In the genomic region with DNA sequence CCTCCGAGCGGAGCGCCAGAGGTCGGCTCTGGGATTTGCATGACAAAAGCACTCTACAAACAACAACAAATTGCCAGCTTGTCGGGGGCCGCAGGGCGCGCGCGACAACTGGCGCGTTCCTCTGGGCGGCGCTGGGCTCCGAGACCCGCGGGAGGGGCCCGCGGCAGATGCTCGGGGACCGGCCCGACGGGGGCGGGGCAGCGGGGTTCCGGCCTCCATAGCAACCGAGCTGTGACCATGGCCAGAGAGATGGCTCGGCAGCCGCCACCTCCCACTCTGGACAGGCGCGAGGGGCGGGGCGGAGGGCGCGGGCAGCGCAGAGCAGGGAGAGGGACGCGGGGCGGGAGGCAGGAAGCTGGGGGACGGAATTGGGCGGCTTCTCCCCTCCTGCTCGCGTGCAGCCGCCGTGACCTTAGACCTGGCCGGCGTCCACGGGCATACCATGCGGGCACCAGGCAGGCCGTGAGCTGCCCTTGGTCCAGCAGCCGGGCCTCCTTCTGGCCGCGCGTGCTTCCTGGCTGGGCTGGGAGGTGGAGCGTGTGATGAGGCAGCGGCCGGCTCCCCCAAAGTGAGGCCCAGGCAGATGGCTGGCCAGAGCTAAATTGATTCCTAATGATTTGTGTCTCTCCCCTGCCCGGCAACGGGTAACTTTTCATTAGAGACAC, we compare ENCODE assay signal across 8 cellular contexts.
A peak's percentile ranks its signal among the peaks of the same experiment; 100 is the strongest.
DNase-seq lines count a peak whose midpoint lies in the region; ATAC-seq and TF ChIP-seq lines count a peak whose summit lies in the region.

No MANE protein-coding gene starts in this region.

- H3K27ac Mint-ChIP-seq in GM23338: no peak overlapping the region

- H3K27me3 Mint-ChIP-seq in GM23338 (ENCODE audit: insufficient read depth, low read depth, poor library complexity): peaks cover 26% of the 10 kb centered on the region

- H2AFZ ChIP-seq in GM23338: peak overlapping the region; percentile 86; the same call in 1 of the 2 replicates

- peaks cover 7% of the 10 kb centered on the region for H3K36me3 Mint-ChIP-seq in GM23338 (ENCODE audit: low read depth)

- H4K20me1 ChIP-seq in GM23338 (replicated peaks; ENCODE audit: insufficient read depth): no peaks in the 10 kb centered on the region

- peaks cover 19% of the 10 kb centered on the region for H3K9me3 Mint-ChIP-seq in GM23338

- TF ChIP-seq POLR2A in stomach (IDR thresholded peaks at IDR 0.05): no peak

- intact Hi-C loops in dorsolateral prefrontal cortex (cut with DNase I) (loop anchor here in 1 of 2 donors (10.0 kb wide), 1 partner anchor 171 kb away; a partner anchor contains a TSS), stomach (cut with DNase I; ENCODE audit: low total_unique reads) (no loop called here)

- H3K9me2 ChIP-seq in GM23338 (ENCODE audit: insufficient read depth): no peaks in the 10 kb centered on the region

- peak overlapping the region; percentile 66 for H3K4me3 Mint-ChIP-seq in GM23338

- H3K9me3 ChIP-seq in stomach: peaks cover 0 to 15% (median 14%) of the 10 kb centered on the region in 4 donors

- 1 to 4% (median 2%) methylated on average over 15 to 59 of the region's 59 CpGs for WGBS in stomach, 5 donors

- ATAC-seq in GM23338 (peak; percentile 91), HG02571 (IDR thresholded peaks at IDR 0.05; ENCODE audit: unreplicated experiment) (no peak)

- TF ChIP-seq CTCF in AG04449 (IDR thresholded peaks at IDR 0.05; ENCODE audit: insufficient read depth, low read length, missing control alignments): peak; percentile 17
- TF ChIP-seq CTCF in GM23338 (conservative IDR thresholded peaks at IDR 0.05; ENCODE audit: low read depth in 2 of 2): peak in 1 of 2 experiments; percentile 36; a peak in 2 of 4 replicates
- TF ChIP-seq CTCF in dorsolateral prefrontal cortex (IDR thresholded peaks at IDR 0.05 in 54 of 56, conservative IDR thresholded peaks at IDR 0.05 in 2 of 56; ENCODE audit: low read depth in 1 of 56, partially characterized antibody in 56 of 56): peak in 50 of 56 donors; percentile 14 to 69 (median 44)
- no peak for TF ChIP-seq CTCF in stomach (IDR thresholded peaks at IDR 0.05)

- peaks cover 18% of the 10 kb centered on the region for H3K4me1 Mint-ChIP-seq in GM23338

- CTCF ChIA-PET in AG04449 (lab: Yijun Ruan, JAX): interaction anchor here (0.8 to 3.9 kb wide), 4 partner anchors 8 to 144 kb away, joined by 3 to 20 read pairs (median 6); no protein-coding TSS in a partner anchor

- H3K4me1 ChIP-seq in GM23338 (ENCODE audit: insufficient read depth): peaks cover 15% of the 10 kb centered on the region
- H3K4me1 ChIP-seq in stomach: peaks cover 0 to 16% (median 13%) of the 10 kb centered on the region in 4 donors

- H3K27ac ChIP-seq in GM23338 (ENCODE audit: low read depth) (no peak overlapping the region), dorsolateral prefrontal cortex (peak overlapping the region in 58 of 59 donors; percentile 35 to 91 (median 84)), layer of hippocampus (ENCODE audit: low read depth, low read length) (peak overlapping the region; percentile 81), stomach (peak overlapping the region in 1 of 5 donors; percentile 24)

- H3K4me3 ChIP-seq in AG04449 (ENCODE audit: low read depth, low read length) (peak overlapping the region; percentile 49), GM23338 (peak overlapping the region; percentile 58), dorsolateral prefrontal cortex (peak overlapping the region; percentile 26 to 75 (median 61)), stomach (peak overlapping the region; percentile 43 to 48 (median 47))

- H3K36me3 ChIP-seq in GM23338 (ENCODE audit: insufficient read depth) (no peaks in the 10 kb centered on the region), stomach (no peaks in the 10 kb centered on the region)

- H3K27me3 ChIP-seq in GM23338 (ENCODE audit: insufficient read depth) (peaks cover 25% of the 10 kb centered on the region), dorsolateral prefrontal cortex (peaks cover 0 to 3% (median 0%) of the 10 kb centered on the region in 45 donors), layer of hippocampus (ENCODE audit: control insufficient read depth, insufficient read depth, low read length) (no peaks in the 10 kb centered on the region), stomach (peaks cover 0 to 18% (median 10%) of the 10 kb centered on the region in 3 donors)

- peak; percentile 10 for DNase-seq in AG04449 (ENCODE audit: low read depth, low spot score)
- peak; percentile 95 for DNase-seq in GM23338 (ENCODE audit: low spot score)
- DNase-seq in NCI-H69 (lab: John Stamatoyannopoulos, UW): peak; percentile 99
- peak; percentile 87 to 96 (median 92) for DNase-seq in dorsolateral prefrontal cortex
- DNase-seq in stomach: peak; percentile 42
- DNase-seq in SW480 (ENCODE audit: low spot score): no peak

- peak overlapping the region; percentile 84 for H3K4me2 ChIP-seq in GM23338

- no peaks in the 10 kb centered on the region for H3K79me2 ChIP-seq in GM23338 (replicated peaks; ENCODE audit: insufficient read depth)

- POLR2A ChIA-PET in AG04449 (lab: Yijun Ruan, JAX): no interaction called here

- no peaks in the 10 kb centered on the region for H3F3A ChIP-seq in GM23338 (replicated peaks; ENCODE audit: low read depth)

- TF ChIP-seq EP300 in stomach (IDR thresholded peaks at IDR 0.05): no peak

TF ChIP-seq in GM23338, 12 proteins besides CTCF, POLR2A, EP300 and RAD21:
- TF ChIP-seq EZH2 (IDR thresholded peaks at IDR 0.05; ENCODE audit: low read depth, unreplicated experiment): no peak
- no peak for TF ChIP-seq STAT1 (IDR thresholded peaks at IDR 0.05; ENCODE audit: unreplicated experiment)
- TF ChIP-seq ZNF331 (CRISPR knock-in tag; IDR thresholded peaks at IDR 0.05; ENCODE audit: low read depth): no peak
- no peak for TF ChIP-seq EZH2phosphoT487 (IDR thresholded peaks at IDR 0.05; ENCODE audit: unreplicated experiment)
- TF ChIP-seq CREB1 (CRISPR knock-in tag; IDR thresholded peaks at IDR 0.05; ENCODE audit: low read depth): peak; percentile 30; the same call in 1 of the 2 replicates
- TF ChIP-seq POLR2AphosphoS5 (IDR thresholded peaks at IDR 0.05; ENCODE audit: low read depth): peak; percentile 16; the same call in 1 of the 2 replicates

Comparison
In these comparisons a context has a peak if more than half of its experiments do, and no peak if none do; other contexts are left out.
1. CTCF ChIP-seq: peak in AG04449 (single experiment) and dorsolateral prefrontal cortex (50 of 56); none in stomach (0 of 7).
2. Peak in every context shown above with its lines, with median percentiles within 50 percentile points of each other: H3K4me3 ChIP-seq.